21 cellular contexts compared by ENCODE assay signal in genomic region chr9:90896231-90896630, GRCh38.
"Had no signal": no experiment of that assay in that cellular context is flagged by ENCODE, and none has a peak within 500 bp of the region (broad histone marks: within the 10 kb centered on the region; RNA-seq: fewer than 3 reads in every experiment).

No MANE protein-coding gene starts in this region.

- H3K4me3 ChIP-seq: hepatocyte, lung, spleen, testis, transverse colon had no signal

- H3K27ac ChIP-seq: hepatocyte, neutrophil, spleen, testis, transverse colon had no signal

- H3K4me2 ChIP-seq: hepatocyte had no signal

- H3K27me3 ChIP-seq: hepatocyte, neutrophil, spleen, testis, transverse colon had no signal

- ATAC-seq: left colon; left ventricle myocardium superior; sciatic nerve; stimulated activated naive B cell treated with anti-CD40 and anti-IgM and Interleukin-4, amounts not matched to agents 10 μg/mL and 1 μg/mL and 100 μg/mL, for 72 hours; stimulated activated naive CD8-positive, alpha-beta T cell treated with anti-CD3 and anti-CD28 coated beads, Interleukin-15, amount 100 ng/mL, for 72 hours had no signal

- H3K27me3 Mint-ChIP-seq: naive B cell; stimulated activated naive B cell treated with anti-CD40 and anti-IgM and Interleukin-4, amounts not matched to agents 10 μg/mL and 1 μg/mL and 100 μg/mL, for 72 hours; stimulated activated naive CD8-positive, alpha-beta T cell treated with anti-CD3 and anti-CD28 coated beads, Interleukin-15, amount 100 ng/mL, for 72 hours had no signal

- H3K79me2 ChIP-seq: hepatocyte had no signal

- H3K4me1 ChIP-seq: spleen, testis, transverse colon had no signal

- H3K9me3 ChIP-seq: neutrophil, spleen, testis, transverse colon had no signal

- H3K4me1 Mint-ChIP-seq: stimulated activated naive CD8-positive, alpha-beta T cell treated with anti-CD3 and anti-CD28 coated beads, Interleukin-15, amount 100 ng/mL, for 72 hours had no signal

- DNase-seq: dermis blood vessel endothelial cell; effector CD4-positive, alpha-beta T cell; foreskin melanocyte; head of caudate nucleus; left colon; left ventricle myocardium superior; mesenchymal stem cell; naive B cell; spleen; stimulated activated CD4-positive, alpha-beta T cell treated with anti-CD3 and anti-CD28 coated beads, Interleukin-15, amount 100 ng/mL, for 24 hours; stimulated activated CD4-positive, alpha-beta T cell treated with anti-CD3 and anti-CD28 coated beads, Interleukin-1b, Interleukin-23, amount 100 ng/mL, for 48 hours; stimulated activated CD4-positive, alpha-beta T cell treated with anti-CD3 and anti-CD28 coated beads, Interleukin-4, amount 100 ng/mL, for 24 hours; stimulated activated naive B cell treated with anti-CD40 and anti-IgM and Interleukin-4, amounts not matched to agents 10 μg/mL and 1 μg/mL and 100 μg/mL, for 72 hours; stimulated activated naive CD8-positive, alpha-beta T cell treated with anti-CD3 and anti-CD28 coated beads, Interleukin-15, amount 100 ng/mL, for 72 hours; testis; transverse colon had no signal

- H3K9me3 Mint-ChIP-seq: nephron; stimulated activated naive B cell treated with anti-CD40 and anti-IgM and Interleukin-4, amounts not matched to agents 10 μg/mL and 1 μg/mL and 100 μg/mL, for 72 hours; stimulated activated naive CD8-positive, alpha-beta T cell treated with anti-CD3 and anti-CD28 coated beads, Interleukin-15, amount 100 ng/mL, for 72 hours had no signal

- H3K4me3 Mint-ChIP-seq: naive B cell; nephron; stimulated activated naive B cell treated with anti-CD40 and anti-IgM and Interleukin-4, amounts not matched to agents 10 μg/mL and 1 μg/mL and 100 μg/mL, for 72 hours; stimulated activated naive CD8-positive, alpha-beta T cell treated with anti-CD3 and anti-CD28 coated beads, Interleukin-15, amount 100 ng/mL, for 72 hours had no signal

- H3K27ac Mint-ChIP-seq: nephron had no signal
